ENCODE assay signal across 8 cellular contexts in genomic region chr1:7667625-7668218, GRCh38.
A peak's percentile ranks its signal among the peaks of the same experiment; 100 is the strongest.
DNase-seq lines count a peak whose midpoint lies in the region; ATAC-seq and TF ChIP-seq lines count a peak whose summit lies in the region.

No MANE protein-coding gene starts in this region.

- H3K4me1 ChIP-seq in ascending aorta (no peaks in the 10 kb centered on the region), right cardiac atrium (ENCODE audit: control insufficient read depth, insufficient read depth, low read length) (peaks cover 2% of the 10 kb centered on the region)

- H3K27me3 ChIP-seq in ascending aorta (no peaks in the 10 kb centered on the region), right cardiac atrium (ENCODE audit: control insufficient read depth, insufficient read depth) (no peaks in the 10 kb centered on the region)

- peak; percentile 69 to 78 for ATAC-seq in right cardiac atrium
- ATAC-seq in HG03045 (IDR thresholded peaks at IDR 0.05; ENCODE audit: unreplicated experiment) = no peak

- H3K27ac ChIP-seq in ascending aorta (no peak overlapping the region), right cardiac atrium (ENCODE audit: low read length) (no peak overlapping the region)

- H3K4me3 ChIP-seq in ascending aorta (no peak overlapping the region), right cardiac atrium (ENCODE audit: low read length) (no peak overlapping the region), retinal pigment epithelial cell (ENCODE audit: low read length) (no peak overlapping the region)

- H3K9me3 ChIP-seq in ascending aorta (no peaks in the 10 kb centered on the region), right cardiac atrium (ENCODE audit: control insufficient read depth, low read length) (no peaks in the 10 kb centered on the region)

- peak; percentile 99 to 100 (median 100) for TF ChIP-seq CTCF in ascending aorta (IDR thresholded peaks at IDR 0.05)
- peak; percentile 99 for TF ChIP-seq CTCF in retinal pigment epithelial cell (conservative IDR thresholded peaks at IDR 0.05; ENCODE audit: low read depth, low read length)

- intact Hi-C loops in ascending aorta (cut with DNase I) (loop anchor here (1.0 to 2.0 kb wide), 3 partner anchors 35 to 235 kb away; no protein-coding TSS in a partner anchor), right cardiac atrium (cut with DNase I) (loop anchor here in 3 of 4 donors (2.0 to 10.0 kb wide), 3 partner anchors 85 to 237 kb away; no protein-coding TSS in a partner anchor)

- H3K36me3 ChIP-seq in ascending aorta = no peaks in the 10 kb centered on the region

- WGBS in right cardiac atrium = 22% methylated on average over 11 of the region's 11 CpGs

- DNase-seq in SIG-M5 treated with dmso at 0.1 percent for 504 hours (lab: John Stamatoyannopoulos, UW; ENCODE audit: unreplicated experiment) (peak; percentile 57), SIG-M5 (lab: John Stamatoyannopoulos, UW) (no peak), NCI-H1105 treated with DMSO at 0.1 percent for 48 hours (lab: John Stamatoyannopoulos, UW) (peak; percentile 80), T-helper 9 cell (peak; percentile 81), ascending aorta (ENCODE audit: low spot score in 2 of 2) (peak; percentile 61 to 95), right cardiac atrium (peak; percentile 89 to 97 (median 96)), retinal pigment epithelial cell (ENCODE audit: low read depth) (no peak)

Comparison
In these comparisons a context has a peak if more than half of its experiments do, and no peak if none do; other contexts are left out.
1. DNase-seq: peak in SIG-M5 treated with dmso at 0.1 percent for 504 hours (single experiment), NCI-H1105 treated with DMSO at 0.1 percent for 48 hours (single experiment), T-helper 9 cell (single experiment), ascending aorta (2 of 2) and right cardiac atrium (3 of 3); none in SIG-M5 (single experiment) and retinal pigment epithelial cell (single experiment).